ENCODE assay signal across 8 cellular contexts in genomic region chr17:61411114-61411943, GRCh38. TPM values are rescaled to one million over a fixed set of nuclear protein-coding genes. Genes with fewer than 3 reads are reported as not detected.
DNase-seq lines count a peak whose midpoint lies in the region; ATAC-seq and TF ChIP-seq lines count a peak whose summit lies in the region.

No MANE protein-coding gene starts in this region.

- WGBS in liver, result 4% methylated on average over 74 of the region's 74 CpGs

- ATAC-seq in GM21381 (IDR thresholded peaks at IDR 0.05; ENCODE audit: unreplicated experiment) (peak; percentile 6), Panc1 (peak; percentile 28), HG03460 (IDR thresholded peaks at IDR 0.05; ENCODE audit: unreplicated experiment) (no peak)

- H3K9me3 ChIP-seq in Panc1 (ENCODE audit: control insufficient read depth, insufficient read depth, low read depth, low read length), result no peaks in the 10 kb centered on the region
- H3K9me3 ChIP-seq in liver (ENCODE audit: control insufficient read depth in 4 of 4, low read length in 3 of 4), result no peaks in the 10 kb centered on the region
- H3K9me3 ChIP-seq in stomach smooth muscle (ENCODE audit: control insufficient read depth in 2 of 2, low read length in 2 of 2), result no peaks in the 10 kb centered on the region

- H3K27ac Mint-ChIP-seq in CD14-positive monocyte (no peak overlapping the region), chondrocyte (ENCODE audit: unreplicated experiment) (peak overlapping the region; percentile 63)

- H3K27ac ChIP-seq in Panc1 (ENCODE audit: low read length) (peak overlapping the region; percentile 88), liver (ENCODE audit: low read depth in 1 of 2, low read length in 2 of 2) (peak overlapping the region; percentile 47 to 78), stomach smooth muscle (ENCODE audit: low read length) (no peak overlapping the region)

- H3K36me3 ChIP-seq in Panc1 (ENCODE audit: control insufficient read depth, insufficient read depth, low read length), result no peaks in the 10 kb centered on the region
- no peaks in the 10 kb centered on the region for H3K36me3 ChIP-seq in liver (ENCODE audit: control insufficient read depth in 4 of 4, insufficient read depth in 3 of 4, low read depth in 1 of 4, low read length in 3 of 4)
- no peaks in the 10 kb centered on the region for H3K36me3 ChIP-seq in stomach smooth muscle (ENCODE audit: control insufficient read depth in 2 of 2, insufficient read depth in 2 of 2, low read length in 2 of 2)

- in situ Hi-C loops in Panc1 (cut with HindIII; ENCODE audit: low pct_unique_long_range_greater_than_20kb, low sequenced_read_pairs), result no loop called here
- in situ Hi-C loops in G401 (cut with HindIII; ENCODE audit: low sequenced_read_pairs), result no loop called here

- H3K36me3 Mint-ChIP-seq in CD14-positive monocyte (peaks cover 7 to 9% of the 10 kb centered on the region in 2 donors), chondrocyte (ENCODE audit: low read depth) (no peaks in the 10 kb centered on the region)

- H3K4me1 ChIP-seq in Panc1 (ENCODE audit: control insufficient read depth, insufficient read depth, low read length) (peaks cover 21% of the 10 kb centered on the region), liver (ENCODE audit: control insufficient read depth in 4 of 4, insufficient read depth in 4 of 4, low read length in 3 of 4) (peaks cover 16 to 45% (median 30%) of the 10 kb centered on the region in 4 donors), stomach smooth muscle (ENCODE audit: control insufficient read depth, insufficient read depth, low read length) (peaks cover 37% of the 10 kb centered on the region)

- TF ChIP-seq CTCF in CD14-positive monocyte (IDR thresholded peaks at IDR 0.05), result peak; percentile 66
- peak; percentile 3; the same call in 1 of the 2 replicates for TF ChIP-seq CTCF in Panc1 (IDR thresholded peaks at IDR 0.05)
- TF ChIP-seq CTCF in chondrocyte (IDR thresholded peaks at IDR 0.05), result peak; percentile 35
- TF ChIP-seq CTCF in liver (IDR thresholded peaks at IDR 0.05; ENCODE audit: low read depth, low read length, missing input control), result no peak

- CTCF ChIA-PET in Panc1 (lab: Charles Lee), result interaction anchor here (0.7 to 2.0 kb wide), 3 partner anchors 9 to 172 kb away, joined by 3 to 7 read pairs (median 3); no protein-coding TSS in a partner anchor

- peaks cover 18% of the 10 kb centered on the region for H3K4me1 Mint-ChIP-seq in CD14-positive monocyte
- H3K4me1 Mint-ChIP-seq in chondrocyte (ENCODE audit: low read depth), result peaks cover 23% of the 10 kb centered on the region

- H3K4me3 ChIP-seq in Panc1 (ENCODE audit: low read depth in 2 of 2, low read length in 2 of 2) (peak overlapping the region; percentile 63 to 74), liver (ENCODE audit: low read depth in 1 of 3, low read length in 3 of 3) (peak overlapping the region; percentile 7 to 56 (median 49)), stomach smooth muscle (ENCODE audit: low read length in 2 of 2) (peak overlapping the region; percentile 41 to 76)

- H3K4me3 Mint-ChIP-seq in CD14-positive monocyte (peak overlapping the region; percentile 77 to 89), chondrocyte (ENCODE audit: unreplicated experiment) (peak overlapping the region; percentile 70)

- TF ChIP-seq RAD21 in liver (IDR thresholded peaks at IDR 0.05), result no peak

- H3K27me3 ChIP-seq in Panc1 (ENCODE audit: control insufficient read depth, insufficient read depth, low read length) (no peaks in the 10 kb centered on the region), liver (ENCODE audit: control insufficient read depth in 4 of 4, insufficient read depth in 4 of 4, low read length in 3 of 4) (peaks cover 0 to 9% (median 4%) of the 10 kb centered on the region in 4 donors), stomach smooth muscle (ENCODE audit: control insufficient read depth in 1 of 2, insufficient read depth in 2 of 2, low read length in 2 of 2) (peaks cover 34 to 57% of the 10 kb centered on the region in 2 donors)

- H3K27me3 Mint-ChIP-seq in CD14-positive monocyte (ENCODE audit: low read depth in 3 of 3) (peaks cover 62 to 96% (median 73%) of the 10 kb centered on the region in 3 donors), chondrocyte (ENCODE audit: low read depth) (no peaks in the 10 kb centered on the region)

- DNase-seq in CD14-positive monocyte (ENCODE audit: low spot score) (peak; percentile 49), Panc1 (ENCODE audit: low read depth, low spot score) (no peak), chondrocyte (ENCODE audit: low spot score) (peak; percentile 87), G401 (ENCODE audit: low spot score) (no peak)

- POLR2A ChIA-PET in Panc1 (lab: Charles Lee), result no interaction called here

- H3K9ac ChIP-seq in liver (ENCODE audit: low read depth in 1 of 2, low read length in 2 of 2) (peak overlapping the region in 1 of 2 donors; percentile 71), stomach smooth muscle (ENCODE audit: low read length in 2 of 2) (peak overlapping the region; percentile 36 to 57)

- no TSS peak for BruUV-seq in Panc1 (replicated peaks; lab: Mats Ljungman, UMichigan)

- intact Hi-C loops in CD14-positive monocyte (cut with micrococcal nuclease), result loop anchor here (5.0 to 10.0 kb wide), 2 partner anchors 143 to 426 kb away; no protein-coding TSS in a partner anchor
- intact Hi-C loops in Panc1 (cut with micrococcal nuclease; ENCODE audit: unreplicated experiment), result no loop called here

- peaks cover 0 to 41% (median 18%) of the 10 kb centered on the region in 7 donors for H3K9me3 Mint-ChIP-seq in CD14-positive monocyte
- H3K9me3 Mint-ChIP-seq in chondrocyte (ENCODE audit: low read depth), result no peaks in the 10 kb centered on the region

TF ChIP-seq in liver, 16 proteins besides CTCF, POLR2A, EP300 and RAD21:
- peak; percentile 11 for TF ChIP-seq NR2F2 (IDR thresholded peaks at IDR 0.05)
- TF ChIP-seq FOXA2 (IDR thresholded peaks at IDR 0.05), result no peak
TF ChIP-seq in liver: peak in this region for 1.

RNA-seq across cellular contexts. Expression of gene TBX2, which starts 11.7 kb away (rescaled TPM):
- not detected for polyA plus RNA-seq in CD14-positive monocyte
- 35.6 TPM for total RNA-seq in Panc1 (2021; ENCODE audit: unreplicated experiment)
- 30.7 TPM for polyA plus RNA-seq in Panc1 (2012; ENCODE audit: insufficient read length)
- 2.0 to 8.6 TPM (median 8.4 TPM) in 3 replicates for total RNA-seq in chondrocyte
- total RNA-seq in liver, result 1 to 10 TPM; 2.4 to 3.1 TPM
- 1 to 10 TPM in 1 of 2 donors, under 1 TPM in 1; 0.85 to 2.6 TPM for polyA plus RNA-seq in liver
- 6.2 and 11.4 TPM in 2 replicates for total RNA-seq in G401 (2014; rRNA removed; shearing (Covaris generic))

RNA-seq across cellular contexts. Expression of gene TBX4, which starts 40.9 kb away (rescaled TPM):
- polyA plus RNA-seq in CD14-positive monocyte (not detected), liver (not detected)
- total RNA-seq in Panc1 (2021; ENCODE audit: unreplicated experiment) (not detected), chondrocyte (not detected in 3 replicates), liver (not detected)
- polyA plus RNA-seq in Panc1 (2012; ENCODE audit: insufficient read length), result 0.19 TPM
- total RNA-seq in G401 (2014; rRNA removed; shearing (Covaris generic)), result 0.64 and 1.2 TPM in 2 replicates

Comparison
In these comparisons a context has a peak if more than half of its experiments do, and no peak if none do; other contexts are left out.
1. DNase-seq: peak in CD14-positive monocyte (single experiment) and chondrocyte (single experiment); none in Panc1 (single experiment) and G401 (single experiment).
2. Peak in every context shown above with its lines, with median percentiles within 50 percentile points of each other: H3K4me3 ChIP-seq.